ENCODE assay signal across 16 cellular contexts in the genomic region with DNA sequence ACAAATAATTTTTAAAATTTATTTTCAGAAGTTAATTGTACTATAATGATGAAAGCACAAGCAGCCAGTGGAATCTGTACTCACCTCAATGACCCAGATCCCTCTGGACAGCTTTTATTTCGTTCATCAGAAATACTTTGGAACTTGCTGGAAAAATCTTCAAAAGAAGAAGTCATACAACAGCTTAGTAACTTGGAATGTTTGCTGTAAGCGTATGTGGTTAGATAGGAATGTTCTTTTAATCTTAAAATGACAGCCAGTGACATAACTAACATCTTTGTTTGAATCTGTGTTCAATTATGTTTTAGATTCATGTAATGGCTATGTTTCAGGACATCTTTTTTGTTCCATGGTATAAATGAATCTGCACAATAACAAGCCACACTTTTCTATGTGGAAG.
DNase-seq lines count a peak whose midpoint lies in the region; ATAC-seq, FAIRE-seq and TF ChIP-seq lines count a peak whose summit lies in the region.
"Had no signal": no experiment of that assay in that cellular context is flagged by ENCODE, and none has a peak within 500 bp of the region (broad histone marks: within the 10 kb centered on the region; RNA-seq: fewer than 3 reads in every experiment).

No MANE protein-coding gene starts in this region.

- TF ChIP-seq CTCF in astrocyte of the cerebellum (IDR thresholded peaks at IDR 0.05; ENCODE audit: low read depth, low read length, missing control alignments): no peak

- in situ Hi-C loops in astrocyte of the cerebellum (cut with HindIII; ENCODE audit: low sequenced_read_pairs): loop anchor here (25.0 kb wide), 1 partner anchor 166 kb away; no protein-coding TSS in a partner anchor

- no peak for FAIRE-seq in urothelium cell line (lab: Jason Lieb, UNC)
- no peak for FAIRE-seq in GM19239 (lab: Jason Lieb, UNC)

- ATAC-seq in HG02938 (IDR thresholded peaks at IDR 0.05; ENCODE audit: unreplicated experiment): no peak
- ATAC-seq: left ventricle myocardium superior; naive thymus-derived CD4-positive, alpha-beta T cell; WTC11 had no signal

- no peak overlapping the region for H3K4me3 ChIP-seq in astrocyte of the cerebellum (ENCODE audit: low read depth, low read length)
- H3K4me3 ChIP-seq: tibial nerve had no signal

- peak; percentile 43 for DNase-seq in GM04504 (ENCODE audit: low read depth)
- peak; percentile 20 for DNase-seq in astrocyte of the cerebellum (ENCODE audit: low read depth)
- peak; percentile 48 for DNase-seq in foreskin melanocyte
- DNase-seq in urothelium cell line (ENCODE audit: low spot score): peak; percentile 40
- no peak for DNase-seq in stimulated activated CD4-positive, alpha-beta T cell treated with anti-CD3 and anti-CD28 coated beads, Interleukin-15, amount 100 ng/mL, for 24 hours
- DNase-seq in GM19239 (ENCODE audit: insufficient read length, low spot score): no peak
- DNase-seq: activated gamma-delta T cell treated with Interleukin-2 at 50 U/mL for 16 hours; left ventricle myocardium superior; naive thymus-derived CD4-positive, alpha-beta T cell; NCI-H1105; NCI-H446; OCI-M1; stimulated activated CD4-positive, alpha-beta T cell treated with anti-CD3 and anti-CD28 coated beads, Interleukin-1b, Interleukin-23, amount 100 ng/mL, for 48 hours had no signal

Comparison
In these comparisons a context has a peak if more than half of its experiments do, and no peak if none do; other contexts are left out.
1. DNase-seq: peak in GM04504 (single experiment), astrocyte of the cerebellum (single experiment), foreskin melanocyte (single experiment) and urothelium cell line (single experiment); none in stimulated activated CD4-positive, alpha-beta T cell treated with anti-CD3 and anti-CD28 coated beads, Interleukin-15, amount 100 ng/mL, for 24 hours (single experiment) and GM19239 (single experiment).